ENCODE assay signal across 1 cellular context in genomic region chr4:56435001-56435747, GRCh38.
TF ChIP-seq lines count a peak whose summit lies in the region.

Gene PPAT, minus strand, starts transcription at chr4:56435615. Its CDS starts 138 bp downstream, at chr4:56435477.

TF ChIP-seq in HepG2, 621 proteins besides CTCF, POLR2A, EP300 and RAD21 (continued from another document and continues in another):
- peak; percentile 52; the same call in 1 of the 2 replicates for TF ChIP-seq ZNF362 (CRISPR knock-in tag; IDR thresholded peaks at IDR 0.05; ENCODE audit: borderline replicate concordance)
- TF ChIP-seq MTA1 (CRISPR knock-in tag; IDR thresholded peaks at IDR 0.05; ENCODE audit: borderline replicate concordance), result no peak
- 0 out of 2 replicates have a peak, but pooled peaks have one; percentile 38 for TF ChIP-seq HOXD1 (CRISPR knock-in tag; IDR thresholded peaks at IDR 0.05)
- TF ChIP-seq TIGD3 (CRISPR knock-in tag; IDR thresholded peaks at IDR 0.05; ENCODE audit: borderline replicate concordance), result no peak; the same call in 1 of the 2 replicates
- peak in 1 of 2 experiments; percentile 57; a peak in 1 of 4 replicates for TF ChIP-seq REST (IDR thresholded peaks at IDR 0.05; ENCODE audit: borderline replicate concordance in 1 of 2, low read depth in 1 of 2, low read length in 2 of 2)
- peak; percentile 77 for TF ChIP-seq ZNF574 (CRISPR knock-in tag; IDR thresholded peaks at IDR 0.05)
- 0 out of 2 replicates have a peak, but pooled peaks have one; percentile 68 for TF ChIP-seq FLYWCH1 (CRISPR knock-in tag; IDR thresholded peaks at IDR 0.05)
- no peak for TF ChIP-seq MAZ (IDR thresholded peaks at IDR 0.05; ENCODE audit: borderline replicate concordance, low read depth, low read length)
- TF ChIP-seq MAZ (CRISPR knock-in tag; IDR thresholded peaks at IDR 0.05; ENCODE audit: low read depth), result no peak
- peak; percentile 28 for TF ChIP-seq HCFC1 (IDR thresholded peaks at IDR 0.05; ENCODE audit: low read depth, low read length)
- TF ChIP-seq SIN3B (IDR thresholded peaks at IDR 0.05; ENCODE audit: low read length), result peak; percentile 12; the same call in 1 of the 2 replicates
- TF ChIP-seq KAT8 (CRISPR knock-in tag; IDR thresholded peaks at IDR 0.05), result peak; percentile 38
- TF ChIP-seq PCBP2 (optimal IDR thresholded peaks at IDR 0.05; ENCODE audit: low read depth, low read length, poor library complexity, severe bottlenecking), result no peak
- no peak for TF ChIP-seq FOXO1 (CRISPR knock-in tag; IDR thresholded peaks at IDR 0.05)
- TF ChIP-seq ZBTB7A (CRISPR knock-in tag; IDR thresholded peaks at IDR 0.05), result no peak
- no peak for TF ChIP-seq ZNF337 (CRISPR knock-in tag; IDR thresholded peaks at IDR 0.05; ENCODE audit: borderline replicate concordance, low read depth)
- peak; percentile 90 for TF ChIP-seq ARID4A (CRISPR knock-in tag; IDR thresholded peaks at IDR 0.05; ENCODE audit: borderline replicate concordance)
- peak; percentile 41; the same call in 1 of the 2 replicates for TF ChIP-seq ISX (CRISPR knock-in tag; conservative IDR thresholded peaks at IDR 0.05)
- no peak for TF ChIP-seq FUBP1 (CRISPR knock-in tag; IDR thresholded peaks at IDR 0.05; ENCODE audit: borderline replicate concordance)
- TF ChIP-seq ZNF577 (CRISPR knock-in tag; IDR thresholded peaks at IDR 0.05; ENCODE audit: borderline replicate concordance, low read depth), result no peak
- TF ChIP-seq ATF1 (CRISPR knock-in tag; IDR thresholded peaks at IDR 0.05), result no peak
- TF ChIP-seq KDM2A (CRISPR knock-in tag; IDR thresholded peaks at IDR 0.05; ENCODE audit: borderline replicate concordance, low read depth), result 0 out of 2 replicates have a peak, but pooled peaks have one; percentile 13
- TF ChIP-seq TMF1 (CRISPR knock-in tag; IDR thresholded peaks at IDR 0.05; ENCODE audit: low read depth), result peak; percentile 62; the same call in 1 of the 2 replicates
- no peak for TF ChIP-seq NCOA5 (CRISPR knock-in tag; IDR thresholded peaks at IDR 0.05)
- no peak; the same call in 1 of the 2 replicates for TF ChIP-seq ZNF703 (CRISPR knock-in tag; IDR thresholded peaks at IDR 0.05; ENCODE audit: borderline replicate concordance)
- no peak for TF ChIP-seq ZNF674 (CRISPR knock-in tag; IDR thresholded peaks at IDR 0.05; ENCODE audit: low read depth)
- TF ChIP-seq ZNF770 (CRISPR knock-in tag; IDR thresholded peaks at IDR 0.05), result peak; percentile 62
- no peak for TF ChIP-seq ZNF30 (CRISPR knock-in tag; IDR thresholded peaks at IDR 0.05)
- TF ChIP-seq KLF16 (CRISPR knock-in tag; IDR thresholded peaks at IDR 0.05), result peak in 1 of 2 experiments; percentile 53; a peak in 1 of 4 replicates
- TF ChIP-seq ZNF614 (CRISPR knock-in tag; IDR thresholded peaks at IDR 0.05; ENCODE audit: borderline replicate concordance), result no peak
- TF ChIP-seq NFAT5 (CRISPR knock-in tag; IDR thresholded peaks at IDR 0.05), result no peak
- TF ChIP-seq ZFP62 (CRISPR knock-in tag; IDR thresholded peaks at IDR 0.05), result no peak
